ENCODE assay signal across 8 cellular contexts in genomic region chr1:150579110-150579954, GRCh38. TPM values are rescaled to one million over a fixed set of nuclear protein-coding genes. Genes with fewer than 3 reads are reported as not detected.
DNase-seq lines count a peak whose midpoint lies in the region; ATAC-seq, FAIRE-seq and TF ChIP-seq lines count a peak whose summit lies in the region.

Gene MCL1 (minus strand): TSS chr1:150579610. CDS start chr1:150579530, 80 bp downstream.

- H3K9ac ChIP-seq in mammary epithelial cell (ENCODE audit: insufficient read depth, low read length): peak within 1 kb of the TSS; percentile 100

- dilution Hi-C loops in mammary epithelial cell (cut with HindIII; ENCODE audit: low sequenced_read_pairs): loop anchor here (10.0 kb wide), 1 partner anchor 65 kb away; the partner anchor contains the start of gene FALEC

- H3K27ac ChIP-seq in mammary epithelial cell (ENCODE audit: insufficient read depth, low read depth, low read length) (peak within 1 kb of the TSS; percentile 89), small intestine (ENCODE audit: low read depth in 1 of 2, low read length in 1 of 2) (peak within 1 kb of the TSS; percentile 98 to 99)

- intact Hi-C loops in mammary epithelial cell (cut with micrococcal nuclease): loop anchor here (1.0 to 5.0 kb wide), 3 partner anchors 25 to 118 kb away; partner anchors contain the start of gene GOLPH3L

- FAIRE-seq in small intestine (lab: Jason Lieb, UNC): no peak

- TSS peak; percentile 23 for BruUV-seq in mammary epithelial cell (replicated peaks; lab: Mats Ljungman, UMichigan)

- CTCF ChIA-PET in mammary epithelial cell (lab: Charles Lee; ENCODE audit: low non-redundant PET): no interaction called here

- no peaks in the 10 kb centered on the region for H3K27me3 ChIP-seq in mammary epithelial cell (ENCODE audit: insufficient read depth, low read length)
- no peaks in the 10 kb centered on the region for H3K27me3 ChIP-seq in small intestine (ENCODE audit: control insufficient read depth in 2 of 2, insufficient read depth in 2 of 2, low read length in 2 of 2)

- H3K79me2 ChIP-seq in mammary epithelial cell (ENCODE audit: insufficient read depth, low read length): peaks cover 63% of the 10 kb centered on the region

- peak within 1 kb of the TSS; percentile 81 for H3K4me2 ChIP-seq in mammary epithelial cell (ENCODE audit: insufficient read depth, low read depth, low read length)

- H3K9me3 ChIP-seq in mammary epithelial cell (replicated peaks; ENCODE audit: insufficient read depth, low read length) (no peaks in the 10 kb centered on the region), small intestine (ENCODE audit: control insufficient read depth, low read depth) (no peaks in the 10 kb centered on the region)

- peak within 1 kb of the TSS; percentile 95 for H3K4me3 ChIP-seq in WI38 (ENCODE audit: low read depth, low read length)
- peak within 1 kb of the TSS; percentile 77 to 97 (median 85) for H3K4me3 ChIP-seq in mammary epithelial cell (replicated peaks in 1 of 3; ENCODE audit: insufficient read depth in 1 of 3, low read depth in 2 of 3, low read length in 3 of 3)
- H3K4me3 ChIP-seq in small intestine (ENCODE audit: low read depth in 1 of 2, low read length in 2 of 2): peak within 1 kb of the TSS; percentile 84 to 99

- WGBS in mammary epithelial cell (ENCODE audit: low coverage, missing lambda C conversion rate): 3% methylated on average over 20 of the region's 94 CpGs
- WGBS in small intestine, 3 donors: 0 to 1% (median 0%) methylated on average over 64 to 94 of the region's 94 CpGs

- in situ Hi-C loops in ACHN (cut with HindIII; ENCODE audit: low pct_ligation_motif_present, low pct_unique_long_range_greater_than_20kb, low sequenced_read_pairs) (no loop called here), mammary epithelial cell (cut with MboI; ENCODE audit: low sequenced_read_pairs in 2 of 2) (no loop called here)

- ATAC-seq in GM18870 (IDR thresholded peaks at IDR 0.05; ENCODE audit: unreplicated experiment) (peak; percentile 79), HG03108 (IDR thresholded peaks at IDR 0.05; ENCODE audit: unreplicated experiment) (peak; percentile 85)

- H3K4me1 ChIP-seq in mammary epithelial cell (ENCODE audit: insufficient read depth, low read length) (peaks cover 18% of the 10 kb centered on the region), small intestine (ENCODE audit: control insufficient read depth in 2 of 2, insufficient read depth in 1 of 2, low read depth in 1 of 2, low read length in 1 of 2) (peaks cover 3 to 4% of the 10 kb centered on the region in 2 donors)

- TF ChIP-seq CTCF in WI38 (IDR thresholded peaks at IDR 0.05; ENCODE audit: low read depth, low read length) (no peak), mammary epithelial cell (conservative IDR thresholded peaks at IDR 0.05 in 1 of 2, IDR thresholded peaks at IDR 0.05 in 1 of 2; ENCODE audit: extremely low read depth in 1 of 2, insufficient read depth in 1 of 2, low read depth in 1 of 2, low read length in 2 of 2) (peak in 1 of 2 donors; percentile 9)

- H3K36me3 ChIP-seq in mammary epithelial cell (ENCODE audit: insufficient read depth, low read length) (peaks cover 34% of the 10 kb centered on the region), small intestine (ENCODE audit: control insufficient read depth in 2 of 2, insufficient read depth in 2 of 2, low read length in 2 of 2) (peaks cover 7 to 11% of the 10 kb centered on the region in 2 donors)

- DNase-seq in ACHN (peak; percentile 98), NCI-H2196 treated with DMSO at 0.1 percent for 48 hours (lab: John Stamatoyannopoulos, UW; ENCODE audit: unreplicated experiment) (peak; percentile 88), mammary epithelial cell (peak; percentile 96), iPS-NIHi11 (ENCODE audit: low spot score) (peak; percentile 89), small intestine (peak; percentile 95)

- peaks cover 22% of the 10 kb centered on the region for H4K20me1 ChIP-seq in mammary epithelial cell (ENCODE audit: insufficient read depth, low read length)

- peak within 1 kb of the TSS; percentile 39 for H2AFZ ChIP-seq in mammary epithelial cell (ENCODE audit: low read depth, low read length)

RNA-seq across cellular contexts. Expression of gene MCL1, which starts in this region (rescaled TPM):
- total RNA-seq in mammary epithelial cell: 100 to 1,000 TPM; 289 to 455 TPM
- polyA plus RNA-seq in mammary epithelial cell (126 TPM), small intestine (100 to 1,000 TPM in 2 of 3 donors, 10 to 100 TPM in 1; 87.0 to 110 (median 101) TPM)
- polyA minus RNA-seq in mammary epithelial cell: 272 TPM

Comparison
In these comparisons a context has a peak if more than half of its experiments do, and no peak if none do; other contexts are left out.
1. Peak in every context shown above with its lines: DNase-seq, ATAC-seq, H3K4me3 ChIP-seq and H3K27ac ChIP-seq.